In genomic region chr16:2904100-2904921, GRCh38 we compare ENCODE assay signal across 1 cellular context.
A peak's percentile ranks its signal among the peaks of the same experiment; 100 is the strongest.
TF ChIP-seq lines count a peak whose summit lies in the region.

No MANE protein-coding gene starts in this region.

TF ChIP-seq in HepG2, 621 proteins besides CTCF, POLR2A, EP300 and RAD21 (continued from another document and continues in another):
- TF ChIP-seq MLXIP (CRISPR knock-in tag; IDR thresholded peaks at IDR 0.05; ENCODE audit: borderline replicate concordance) (no peak), ATF7-NPFF (CRISPR knock-in tag; IDR thresholded peaks at IDR 0.05; ENCODE audit: low read depth) (peak; percentile 59; the same call in 1 of the 2 replicates), LCORL (IDR thresholded peaks at IDR 0.05) (no peak), LCORL (CRISPR knock-in tag; IDR thresholded peaks at IDR 0.05) (0 out of 2 replicates have a peak, but pooled peaks have one; percentile 52), CENPBD1 (CRISPR knock-in tag; IDR thresholded peaks at IDR 0.05; ENCODE audit: borderline replicate concordance, low read depth) (no peak), ZNF713 (CRISPR knock-in tag; IDR thresholded peaks at IDR 0.05) (no peak), KAT8 (CRISPR knock-in tag; IDR thresholded peaks at IDR 0.05) (peak; percentile 81), KLF13 (CRISPR knock-in tag; IDR thresholded peaks at IDR 0.05) (peak; percentile 59; the same call in 1 of the 2 replicates), HDAC1 (CRISPR knock-in tag; IDR thresholded peaks at IDR 0.05) (peak; percentile 78; the same call in 1 of the 2 replicates), KDM5A (IDR thresholded peaks at IDR 0.05; ENCODE audit: borderline replicate concordance, low read length) (peak; percentile 60), HHEX (CRISPR knock-in tag; IDR thresholded peaks at IDR 0.05) (no peak), ARID2 (CRISPR knock-in tag; IDR thresholded peaks at IDR 0.05; ENCODE audit: borderline replicate concordance) (no peak), PRDM15 (CRISPR knock-in tag; IDR thresholded peaks at IDR 0.05) (no peak), AKAP8 (CRISPR knock-in tag; IDR thresholded peaks at IDR 0.05) (peak; percentile 81; the same call in 1 of the 2 replicates), ZBTB49 (CRISPR knock-in tag; IDR thresholded peaks at IDR 0.05; ENCODE audit: borderline replicate concordance) (no peak), BCLAF1 (IDR thresholded peaks at IDR 0.05) (no peak), ZNF766 (CRISPR knock-in tag; IDR thresholded peaks at IDR 0.05; ENCODE audit: borderline replicate concordance) (peak; percentile 45; the same call in 1 of the 2 replicates), FOXA3 (CRISPR knock-in tag; IDR thresholded peaks at IDR 0.05) (peak; percentile 49), ZNF672 (CRISPR knock-in tag; IDR thresholded peaks at IDR 0.05) (no peak), SNAI1 (CRISPR knock-in tag; IDR thresholded peaks at IDR 0.05; ENCODE audit: borderline replicate concordance) (no peak), IRF9 (CRISPR knock-in tag; IDR thresholded peaks at IDR 0.05; ENCODE audit: borderline replicate concordance) (no peak), HMGXB4 (CRISPR knock-in tag; IDR thresholded peaks at IDR 0.05; ENCODE audit: borderline replicate concordance in 1 of 2, low read depth in 1 of 2) (peak; percentile 93 to 96; a peak in 3 of 4 replicates), ZFP37 (CRISPR knock-in tag; IDR thresholded peaks at IDR 0.05; ENCODE audit: borderline replicate concordance) (0 out of 2 replicates have a peak, but pooled peaks have one; percentile 18), MXD1 (CRISPR knock-in tag; IDR thresholded peaks at IDR 0.05) (no peak), ZNF614 (CRISPR knock-in tag; IDR thresholded peaks at IDR 0.05; ENCODE audit: borderline replicate concordance) (peak; percentile 48; the same call in 1 of the 2 replicates), ZNF432 (CRISPR knock-in tag; IDR thresholded peaks at IDR 0.05; ENCODE audit: borderline replicate concordance) (no peak), ARHGAP35 (CRISPR knock-in tag; IDR thresholded peaks at IDR 0.05; ENCODE audit: borderline replicate concordance) (no peak), MNT (IDR thresholded peaks at IDR 0.05) (no peak), MED8 (CRISPR knock-in tag; IDR thresholded peaks at IDR 0.05; ENCODE audit: insufficient replicate concordance) (peak; percentile 42), ATF3 (CRISPR knock-in tag; IDR thresholded peaks at IDR 0.05) (no peak), HNRNPK (IDR thresholded peaks at IDR 0.05; ENCODE audit: low read depth, low read length, poor library complexity, severe bottlenecking) (peak; percentile 27), ZFP36 (IDR thresholded peaks at IDR 0.05; ENCODE audit: borderline replicate concordance, low read depth, low read length, partially characterized antibody) (no peak), ETV5 (CRISPR knock-in tag; IDR thresholded peaks at IDR 0.05; ENCODE audit: borderline replicate concordance) (peak; percentile 72), JUN (CRISPR knock-in tag; IDR thresholded peaks at IDR 0.05) (no peak), ZNF367 (CRISPR knock-in tag; IDR thresholded peaks at IDR 0.05; ENCODE audit: borderline replicate concordance) (peak; percentile 30; the same call in 1 of the 2 replicates), ZFP90 (CRISPR knock-in tag; IDR thresholded peaks at IDR 0.05; ENCODE audit: borderline replicate concordance) (peak; percentile 72), ZNF580 (CRISPR knock-in tag; IDR thresholded peaks at IDR 0.05; ENCODE audit: borderline replicate concordance, low read depth) (0 out of 2 replicates have a peak, but pooled peaks have one; percentile 36), ZMYM2 (CRISPR knock-in tag; IDR thresholded peaks at IDR 0.05) (no peak; the same call in 1 of the 2 replicates), PBX3 (CRISPR knock-in tag; IDR thresholded peaks at IDR 0.05; ENCODE audit: borderline replicate concordance) (no peak), ZNF264 (CRISPR knock-in tag; IDR thresholded peaks at IDR 0.05) (peak; percentile 78; the same call in 1 of the 2 replicates), JARID2 (CRISPR knock-in tag; IDR thresholded peaks at IDR 0.05; ENCODE audit: insufficient replicate concordance) (no peak)
